27 cellular contexts compared by ENCODE assay signal in genomic region chr1:219365435-219365834, GRCh38.
"Had no signal": no experiment of that assay in that cellular context is flagged by ENCODE, and none has a peak within 500 bp of the region (broad histone marks: within the 10 kb centered on the region; RNA-seq: fewer than 3 reads in every experiment).

No MANE protein-coding gene starts in this region.

- DNase-seq: effector CD8-positive, alpha-beta T cell; endodermal cell; foreskin fibroblast; gastrocnemius medialis; heart left ventricle; kidney; left cardiac atrium; left lung; mesendoderm; midbrain; naive thymus-derived CD4-positive, alpha-beta T cell; nephron progenitor cell; nucleus accumbens; right cardiac atrium; sigmoid colon; stimulated activated CD4-positive, alpha-beta T cell treated with anti-CD3 and anti-CD28 coated beads, Interleukin-2, amount 100 ng/mL, for 24 hours; stimulated activated CD4-positive, alpha-beta T cell treated with anti-CD3 and anti-CD28 coated beads, Interleukin-4, amount 100 ng/mL, for 24 hours; stimulated activated naive CD4-positive, alpha-beta T cell treated with Interleukin-2 at 50 U/mL for 16 hours; stomach; thyroid gland; trophoblast cell had no signal

- H3K36me3 Mint-ChIP-seq: naive thymus-derived CD4-positive, alpha-beta T cell; stimulated activated effector memory CD8-positive, alpha-beta T cell treated with anti-CD3 and anti-CD28 coated beads, Interleukin-12 subunit alpha, Interleukin-12 subunit beta, amount 100 ng/mL, for 72 hours had no signal

- H3K4me3 ChIP-seq: gastrocnemius medialis, heart left ventricle, hepatocyte, left lung, prostate gland, sigmoid colon, stomach, thyroid gland, vagina had no signal

- H3K27me3 Mint-ChIP-seq: dendritic cell treated with granulocyte-macrophage colony-stimulating factor and Interleukin-4, amounts not matched to agents 40 ng/mL and 50 ng/mL, for 4 days; naive thymus-derived CD4-positive, alpha-beta T cell had no signal

- H3K4me3 Mint-ChIP-seq: dendritic cell treated with granulocyte-macrophage colony-stimulating factor and Interleukin-4, amounts not matched to agents 40 ng/mL and 50 ng/mL, for 4 days; endodermal cell; naive thymus-derived CD4-positive, alpha-beta T cell; nephron progenitor cell; stimulated activated effector memory CD8-positive, alpha-beta T cell treated with anti-CD3 and anti-CD28 coated beads, Interleukin-12 subunit alpha, Interleukin-12 subunit beta, amount 100 ng/mL, for 72 hours had no signal

- ATAC-seq: esophagus mucosa; gastrocnemius medialis; heart left ventricle; left cardiac atrium; left lung; naive thymus-derived CD4-positive, alpha-beta T cell; right cardiac atrium; stimulated activated effector memory CD8-positive, alpha-beta T cell treated with anti-CD3 and anti-CD28 coated beads, Interleukin-12 subunit alpha, Interleukin-12 subunit beta, amount 100 ng/mL, for 72 hours had no signal

- H3K4me1 Mint-ChIP-seq: naive thymus-derived CD4-positive, alpha-beta T cell; nephron progenitor cell; stimulated activated effector memory CD8-positive, alpha-beta T cell treated with anti-CD3 and anti-CD28 coated beads, Interleukin-12 subunit alpha, Interleukin-12 subunit beta, amount 100 ng/mL, for 72 hours had no signal

- H3K27ac Mint-ChIP-seq: dendritic cell treated with granulocyte-macrophage colony-stimulating factor and Interleukin-4, amounts not matched to agents 40 ng/mL and 50 ng/mL, for 4 days; endodermal cell; naive thymus-derived CD4-positive, alpha-beta T cell; nephron progenitor cell; stimulated activated effector memory CD8-positive, alpha-beta T cell treated with anti-CD3 and anti-CD28 coated beads, Interleukin-12 subunit alpha, Interleukin-12 subunit beta, amount 100 ng/mL, for 72 hours had no signal

- H3K9me3 Mint-ChIP-seq: dendritic cell treated with granulocyte-macrophage colony-stimulating factor and Interleukin-4, amounts not matched to agents 40 ng/mL and 50 ng/mL, for 4 days; endodermal cell; nephron progenitor cell; stimulated activated effector memory CD8-positive, alpha-beta T cell treated with anti-CD3 and anti-CD28 coated beads, Interleukin-12 subunit alpha, Interleukin-12 subunit beta, amount 100 ng/mL, for 72 hours had no signal
